Comparison of ENCODE assay signal across 11 cellular contexts in genomic region chr7:70148997-70149396, GRCh38.
"Had no signal": no experiment of that assay in that cellular context is flagged by ENCODE, and none has a peak within 500 bp of the region (broad histone marks: within the 10 kb centered on the region; RNA-seq: fewer than 3 reads in every experiment).

No MANE protein-coding gene starts in this region.

- H3K4me2 ChIP-seq: GM23338, KMS-11 had no signal

- H3K4me3 ChIP-seq: GM23338 had no signal

- H3K9me3 Mint-ChIP-seq: GM23338 had no signal

- H3K27ac ChIP-seq: HL-60, KMS-11 had no signal

- H2AFZ ChIP-seq: GM23338 had no signal

- DNase-seq: H9, HCEC 1CT, HFFc6, Karpas-422, KBM-7 had no signal

- H3K4me3 Mint-ChIP-seq: GM23338, H9, HFFc6 had no signal

- FAIRE-seq: H1, H54, HepG2 had no signal

- H3K9ac ChIP-seq: KMS-11 had no signal

- H3K27ac Mint-ChIP-seq: GM23338, H9, HFFc6 had no signal

- ATAC-seq: GM23338, HepG2 had no signal
